ENCODE assay signal across 8 cellular contexts in genomic region chr10:104330168-104331117, GRCh38. TPM values are rescaled to one million over a fixed set of nuclear protein-coding genes. Genes with fewer than 3 reads are reported as not detected.
DNase-seq lines count a peak whose midpoint lies in the region; ATAC-seq, FAIRE-seq and TF ChIP-seq lines count a peak whose summit lies in the region.

No MANE protein-coding gene starts in this region.

- H3K27ac ChIP-seq in A549 (peak overlapping the region; percentile 93 to 97), dorsolateral prefrontal cortex (peak overlapping the region; percentile 44 to 98 (median 92)), aorta (ENCODE audit: low read depth in 1 of 2, low read length in 2 of 2) (peak overlapping the region; percentile 64 to 65)

- POLR2A ChIA-PET in A549 (lab: Yijun Ruan, JAX) = interaction anchor here (1.6 to 2.1 kb wide), 2 partner anchors 8 to 25 kb away, joined by 3 to 17 read pairs; partner anchors contain the start of gene ITPRIP

- TF ChIP-seq POLR2A in A549 (IDR thresholded peaks at IDR 0.05; ENCODE audit: low read length) = no peak

- peak overlapping the region in 2 of 3 donors; percentile 77 to 78 for H3K27ac Mint-ChIP-seq in IgD-negative memory B cell

- TF ChIP-seq EP300 in A549 (IDR thresholded peaks at IDR 0.05) = peak in 1 of 2 experiments; percentile 50; a peak in 1 of 5 replicates

- H3K4me1 ChIP-seq in A549 (peaks cover 78% of the 10 kb centered on the region), aorta (ENCODE audit: control insufficient read depth in 1 of 2, insufficient read depth in 2 of 2, low read length in 2 of 2) (peaks cover 2 to 6% of the 10 kb centered on the region in 2 donors)

- no peaks in the 10 kb centered on the region for H3K36me3 ChIP-seq in aorta (ENCODE audit: control insufficient read depth in 1 of 2, insufficient read depth in 2 of 2, low read length in 1 of 2)

- 4% methylated on average over 8 of the region's 8 CpGs for WGBS in A549 (ENCODE audit: missing lambda C conversion rate)
- 11 to 13% methylated on average over 8 of the region's 8 CpGs for WGBS in aorta, 2 donors

- no peaks in the 10 kb centered on the region for H3K9me3 Mint-ChIP-seq in IgD-negative memory B cell

- no peak for FAIRE-seq in A549 (lab: Jason Lieb, UNC)

- no peak for TF ChIP-seq RAD21 in A549 (conservative IDR thresholded peaks at IDR 0.05 in 1 of 2, IDR thresholded peaks at IDR 0.05 in 1 of 2)

- H3K4me2 ChIP-seq in A549 = peak overlapping the region; percentile 72

- CTCF ChIA-PET in A549 (lab: Yijun Ruan, JAX) = interaction anchor here (0.9 to 5.9 kb wide), 9 partner anchors 9 to 41 kb away, joined by 3 to 45 read pairs (median 4); partner anchors contain the start of genes CFAP58 and ITPRIP

- peaks cover 3% of the 10 kb centered on the region for H3K36me3 Mint-ChIP-seq in IgD-negative memory B cell

- peaks cover 56 to 77% (median 69%) of the 10 kb centered on the region in 3 donors for H3K4me1 Mint-ChIP-seq in IgD-negative memory B cell

- DNase-seq in A549 (ENCODE audit: low read depth in 1 of 2, low spot score in 1 of 2) (peak in 1 of 2 experiments; percentile 76), dorsolateral prefrontal cortex (peak in 1 of 10 donors; percentile 33), midbrain (lab: John Stamatoyannopoulos, UW) (peak; percentile 44), aorta (peak in 1 of 2 donors; percentile 79)
- DNase-seq in activated CD4-positive, CD25-positive, alpha-beta regulatory T cell treated with anti-CD3 and anti-CD28 coated beads, Interleukin-2, amount 50 U/mL, for 72 hours = no peak

- H3K9me3 ChIP-seq in A549 (no peaks in the 10 kb centered on the region), aorta (ENCODE audit: control insufficient read depth, low read length) (no peaks in the 10 kb centered on the region)

- H3K4me3 ChIP-seq in A549 (peak overlapping the region; percentile 14; the same call in 1 of the 3 replicates), dorsolateral prefrontal cortex (peak overlapping the region in 1 of 59 donors; percentile 37), aorta (ENCODE audit: low read length in 2 of 2) (no peak overlapping the region)

- TF ChIP-seq CTCF in A549 (IDR thresholded peaks at IDR 0.05) (no peak), dorsolateral prefrontal cortex (IDR thresholded peaks at IDR 0.05 in 54 of 56, conservative IDR thresholded peaks at IDR 0.05 in 2 of 56; ENCODE audit: low read depth in 1 of 56, partially characterized antibody in 56 of 56) (no peak)

- intact Hi-C loops in dorsolateral prefrontal cortex (cut with DNase I) (no loop called here), aorta (cut with DNase I) (no loop called here)

- H3K27me3 ChIP-seq in dorsolateral prefrontal cortex = no peaks in the 10 kb centered on the region
- H3K27me3 ChIP-seq in aorta (ENCODE audit: control insufficient read depth in 1 of 2, insufficient read depth in 2 of 2, low read length in 1 of 2) = no peaks in the 10 kb centered on the region

- peak overlapping the region in 3 of 4 donors; percentile 49 to 85 (median 56) for H3K4me3 Mint-ChIP-seq in IgD-negative memory B cell

- H3K27me3 Mint-ChIP-seq in IgD-negative memory B cell = no peaks in the 10 kb centered on the region

- ATAC-seq in A549 = peak; percentile 15 to 59; a peak in 5 of 6 replicates
- peak; percentile 71 for ATAC-seq in aorta (ENCODE audit: low FRiP score)
- no peak for ATAC-seq in GM19324 (IDR thresholded peaks at IDR 0.05; ENCODE audit: low FRiP score, unreplicated experiment)
- no peak for ATAC-seq in activated CD4-positive, CD25-positive, alpha-beta regulatory T cell treated with anti-CD3 and anti-CD28 coated beads, Interleukin-2, amount 50 U/mL, for 24 hours

TF ChIP-seq in A549, 52 proteins besides CTCF, POLR2A, EP300 and RAD21:
- TF ChIP-seq CBX8 (IDR thresholded peaks at IDR 0.05) (no peak), RARB (CRISPR knock-in tag; IDR thresholded peaks at IDR 0.05) (peak; percentile 49; the same call in 1 of the 2 replicates), HOXA7 (CRISPR knock-in tag; IDR thresholded peaks at IDR 0.05) (no peak), HOXB5 (CRISPR knock-in tag; IDR thresholded peaks at IDR 0.05) (no peak), TFCP2L1 (CRISPR knock-in tag; IDR thresholded peaks at IDR 0.05) (no peak), FOSL2 (IDR thresholded peaks at IDR 0.05) (0 out of 2 replicates have a peak, but pooled peaks have one; percentile 22), FOSL2 (CRISPR knock-in tag; IDR thresholded peaks at IDR 0.05) (peak; percentile 31; the same call in 1 of the 2 replicates), EHMT2 (IDR thresholded peaks at IDR 0.05; ENCODE audit: low read depth) (no peak), BHLHE40 (IDR thresholded peaks at IDR 0.05; ENCODE audit: low read depth, low read length) (no peak), ZSCAN20 (CRISPR knock-in tag; IDR thresholded peaks at IDR 0.05) (no peak), CEBPB (IDR thresholded peaks at IDR 0.05) (peak; percentile 67 to 81), ZFP36 (IDR thresholded peaks at IDR 0.05; ENCODE audit: borderline replicate concordance, partially characterized antibody) (no peak), RNF2 (IDR thresholded peaks at IDR 0.05; ENCODE audit: borderline replicate concordance, low read depth) (no peak), HMGXB4 (CRISPR knock-in tag; IDR thresholded peaks at IDR 0.05; ENCODE audit: borderline replicate concordance) (no peak), JUN (IDR thresholded peaks at IDR 0.05) (no peak; a peak in 1 of 5 replicates), ESRRA (IDR thresholded peaks at IDR 0.05; ENCODE audit: borderline replicate concordance, low read length) (no peak), GATA3 (IDR thresholded peaks at IDR 0.05; ENCODE audit: borderline replicate concordance) (peak; percentile 47; the same call in 1 of the 2 replicates)
- TF ChIP-seq, protein P1, sequence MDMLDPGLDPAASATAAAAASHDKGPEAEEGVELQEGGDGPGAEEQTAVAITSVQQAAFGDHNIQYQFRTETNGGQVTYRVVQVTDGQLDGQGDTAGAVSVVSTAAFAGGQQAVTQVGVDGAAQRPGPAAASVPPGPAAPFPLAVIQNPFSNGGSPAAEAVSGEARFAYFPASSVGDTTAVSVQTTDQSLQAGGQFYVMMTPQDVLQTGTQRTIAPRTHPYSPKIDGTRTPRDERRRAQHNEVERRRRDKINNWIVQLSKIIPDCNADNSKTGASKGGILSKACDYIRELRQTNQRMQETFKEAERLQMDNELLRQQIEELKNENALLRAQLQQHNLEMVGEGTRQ (IDR thresholded peaks at IDR 0.05) = no peak

RNA-seq across cellular contexts. Expression of gene ITPRIP, which starts 7.8 kb away (rescaled TPM):
- 14.8 and 17.4 TPM in 2 replicates for polyA plus RNA-seq in A549 (2011; rRNA removed)
- polyA plus RNA-seq in A549 (2012; cell fraction: cytosol; rRNA removed) = 8.0 and 12.1 TPM in 2 replicates
- polyA plus RNA-seq in A549 (2012; cell fraction: nucleus; rRNA removed) = 17.9 and 19.4 TPM in 2 replicates
- 18.3 to 21.0 TPM (median 19.8 TPM) in 3 replicates for polyA plus RNA-seq in A549 (2017; fragmentation: RNase III; extraction: RNeasy Plus Mini Kit Qiagen cat#74134 plus additional on column Dnase treatment)
- 20.6 and 23.2 TPM in 2 replicates for polyA minus RNA-seq in A549 (2011; rRNA and poly(A)+ RNA removed)
- polyA plus RNA-seq in IgD-negative memory B cell = 22.8 TPM
- 10 to 100 TPM in 9 of 120 experiments, 1 to 10 TPM in 111; 2.7 to 14.6 (median 6.1) TPM for total RNA-seq in dorsolateral prefrontal cortex
- 10 to 100 TPM; 22.3 to 51.4 TPM for total RNA-seq in aorta
- polyA plus RNA-seq in aorta = 10 to 100 TPM in 1 of 2 donors, 1 to 10 TPM in 1; 4.3 to 15.5 TPM

RNA-seq across cellular contexts. Expression of gene CFAP58, which starts 23.2 kb away (rescaled TPM):
- polyA plus RNA-seq in A549 (2011; rRNA removed) = 0.16 and 0.22 TPM in 2 replicates
- 0.03 and 0.12 TPM in 2 replicates for polyA plus RNA-seq in A549 (2012; cell fraction: cytosol; rRNA removed)
- polyA plus RNA-seq in A549 (2012; cell fraction: nucleus; rRNA removed) = 0.07 TPM in 1 of 2 replicates, not detected in the other
- polyA plus RNA-seq in A549 (2017; fragmentation: RNase III; extraction: RNeasy Plus Mini Kit Qiagen cat#74134 plus additional on column Dnase treatment) = 0.17 to 0.32 TPM (median 0.25 TPM) in 3 replicates
- polyA minus RNA-seq in A549 (2011; rRNA and poly(A)+ RNA removed) = 0.50 TPM in 1 of 2 replicates, not detected in the other
- not detected for polyA plus RNA-seq in IgD-negative memory B cell
- 1 to 10 TPM in 35 of 120 experiments, under 1 TPM in 85; 0.20 to 3.7 (median 0.77) TPM for total RNA-seq in dorsolateral prefrontal cortex
- total RNA-seq in aorta = 1 to 10 TPM; 1.1 to 1.3 TPM
- polyA plus RNA-seq in aorta = under 1 TPM; 0.38 to 0.67 TPM

Comparison
In these comparisons a context has a peak if more than half of its experiments do, and no peak if none do; other contexts are left out.
1. ATAC-seq: peak in A549 (2 of 2) and aorta (single experiment); none in GM19324 (single experiment) and activated CD4-positive, CD25-positive, alpha-beta regulatory T cell treated with anti-CD3 and anti-CD28 coated beads, Interleukin-2, amount 50 U/mL, for 24 hours (0 of 2).
2. Peak in every context shown above with its lines, with median percentiles within 50 percentile points of each other: H3K27ac ChIP-seq.